In the genomic region with DNA sequence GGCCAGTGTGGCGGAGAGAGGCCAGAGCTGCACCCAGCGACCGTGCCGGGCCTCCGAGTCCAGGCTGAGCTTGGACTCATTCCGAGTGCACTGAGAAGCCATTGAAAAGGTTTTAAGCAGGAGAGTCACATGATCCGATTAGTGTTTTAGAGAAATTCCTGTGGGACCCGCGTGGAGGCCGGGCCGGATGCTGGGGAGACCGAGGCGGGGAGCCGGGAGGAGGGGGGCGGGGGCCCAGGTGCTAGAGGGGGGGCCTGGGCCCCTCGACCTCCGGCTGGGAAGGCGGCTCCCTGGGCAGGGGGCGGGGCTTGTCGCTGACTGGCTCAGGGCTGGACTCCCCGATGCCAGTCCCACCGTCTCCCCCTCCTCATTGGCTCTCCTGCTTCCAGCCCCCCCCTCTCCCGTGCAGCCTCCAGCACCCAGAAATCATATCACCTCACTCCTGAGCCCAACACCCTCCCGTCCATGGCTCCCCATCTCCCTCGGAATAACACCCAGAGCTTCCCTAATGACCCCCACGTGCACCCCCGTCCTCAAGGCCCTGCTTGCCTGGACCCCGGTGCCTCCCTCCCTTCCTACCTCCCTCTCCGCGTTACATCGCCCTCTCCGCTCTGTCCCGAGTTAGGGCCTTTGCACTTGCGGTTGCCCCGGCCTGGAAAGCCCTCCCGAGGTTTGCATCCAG, we compare ENCODE assay signal across 8 cellular contexts. TPM values are rescaled to one million over a fixed set of nuclear protein-coding genes. Genes with fewer than 3 reads are reported as not detected.
DNase-seq lines count a peak whose midpoint lies in the region; ATAC-seq and TF ChIP-seq lines count a peak whose summit lies in the region.

No MANE protein-coding gene starts in this region.

- H3K4me1 Mint-ChIP-seq in chondrocyte (ENCODE audit: low read depth): peaks cover 37% of the 10 kb centered on the region

- H3K9me3 Mint-ChIP-seq in chondrocyte (ENCODE audit: low read depth): no peaks in the 10 kb centered on the region

- H3K9me3 ChIP-seq in HUES64 (ENCODE audit: insufficient read depth, low read depth, low read length): no peaks in the 10 kb centered on the region

- TF ChIP-seq CTCF in BJ (IDR thresholded peaks at IDR 0.05; ENCODE audit: insufficient read depth, low read depth, low read length): no peak
- no peak for TF ChIP-seq CTCF in chondrocyte (IDR thresholded peaks at IDR 0.05)

- H3K4me3 Mint-ChIP-seq in chondrocyte (ENCODE audit: unreplicated experiment): peak overlapping the region; percentile 74

- H3K4me3 ChIP-seq in BJ (ENCODE audit: low read depth, low read length): peak overlapping the region; percentile 34
- H3K4me3 ChIP-seq in HUES64 (ENCODE audit: low read length): peak overlapping the region; percentile 65

- no peaks in the 10 kb centered on the region for H3K36me3 Mint-ChIP-seq in chondrocyte (ENCODE audit: low read depth)

- DNase-seq in BJ (ENCODE audit: low read depth): no peak
- no peak for DNase-seq in chondrocyte (ENCODE audit: low spot score)
- peak; percentile 67 for DNase-seq in kidney glomerular epithelial cell (lab: John Stamatoyannopoulos, UW)
- peak; percentile 65 to 68 for DNase-seq in stimulated activated CD4-positive, alpha-beta T cell treated with anti-CD3 and anti-CD28 coated beads, Interleukin-2, amount 100 ng/mL, for 24 hours
- DNase-seq in GDM1 (lab: John Stamatoyannopoulos, UW): no peak

- POLR2A ChIA-PET in BJ (lab: Charles Lee): no interaction called here

- WGBS in HUES64: 4% methylated on average over 36 of the region's 36 CpGs

- H3K27me3 ChIP-seq in BJ (ENCODE audit: control insufficient read depth, insufficient read depth, low read length) (no peaks in the 10 kb centered on the region), HUES64 (ENCODE audit: insufficient read depth, low read length) (no peaks in the 10 kb centered on the region)

- ATAC-seq in SK-N-SH treated with all-trans-retinoic acid at 6 μM for 48 hours (peak; percentile 87), HG03457 (IDR thresholded peaks at IDR 0.05; ENCODE audit: unreplicated experiment) (no peak)

- H3K4me1 ChIP-seq in HUES64 (ENCODE audit: insufficient read depth, low read length): peaks cover 8% of the 10 kb centered on the region; the same call in 1 of the 2 replicates

- H3K36me3 ChIP-seq in BJ (ENCODE audit: control insufficient read depth, insufficient read depth, low read length) (no peaks in the 10 kb centered on the region), HUES64 (ENCODE audit: insufficient read depth, low read length) (no peaks in the 10 kb centered on the region)

- H3K27me3 Mint-ChIP-seq in chondrocyte (ENCODE audit: low read depth): no peaks in the 10 kb centered on the region

- CTCF ChIA-PET in BJ (lab: Yijun Ruan, JAX): interaction anchor here (1.0 to 3.4 kb wide), 2 partner anchors 20 to 47 kb away, joined by 3 to 10 read pairs; a partner anchor contains a TSS

- H3K27ac Mint-ChIP-seq in chondrocyte (ENCODE audit: unreplicated experiment): peak overlapping the region; percentile 95

- peak overlapping the region; percentile 65 for H3K9ac ChIP-seq in HUES64 (ENCODE audit: low read depth, low read length)

- peak overlapping the region; percentile 62 for H3K27ac ChIP-seq in HUES64 (ENCODE audit: low read depth, low read length)

TF ChIP-seq in SK-N-SH treated with all-trans-retinoic acid at 6 μM for 48 hours, 23 proteins besides CTCF, POLR2A, EP300 and RAD21 (continues in another document):
- TF ChIP-seq, protein P1, sequence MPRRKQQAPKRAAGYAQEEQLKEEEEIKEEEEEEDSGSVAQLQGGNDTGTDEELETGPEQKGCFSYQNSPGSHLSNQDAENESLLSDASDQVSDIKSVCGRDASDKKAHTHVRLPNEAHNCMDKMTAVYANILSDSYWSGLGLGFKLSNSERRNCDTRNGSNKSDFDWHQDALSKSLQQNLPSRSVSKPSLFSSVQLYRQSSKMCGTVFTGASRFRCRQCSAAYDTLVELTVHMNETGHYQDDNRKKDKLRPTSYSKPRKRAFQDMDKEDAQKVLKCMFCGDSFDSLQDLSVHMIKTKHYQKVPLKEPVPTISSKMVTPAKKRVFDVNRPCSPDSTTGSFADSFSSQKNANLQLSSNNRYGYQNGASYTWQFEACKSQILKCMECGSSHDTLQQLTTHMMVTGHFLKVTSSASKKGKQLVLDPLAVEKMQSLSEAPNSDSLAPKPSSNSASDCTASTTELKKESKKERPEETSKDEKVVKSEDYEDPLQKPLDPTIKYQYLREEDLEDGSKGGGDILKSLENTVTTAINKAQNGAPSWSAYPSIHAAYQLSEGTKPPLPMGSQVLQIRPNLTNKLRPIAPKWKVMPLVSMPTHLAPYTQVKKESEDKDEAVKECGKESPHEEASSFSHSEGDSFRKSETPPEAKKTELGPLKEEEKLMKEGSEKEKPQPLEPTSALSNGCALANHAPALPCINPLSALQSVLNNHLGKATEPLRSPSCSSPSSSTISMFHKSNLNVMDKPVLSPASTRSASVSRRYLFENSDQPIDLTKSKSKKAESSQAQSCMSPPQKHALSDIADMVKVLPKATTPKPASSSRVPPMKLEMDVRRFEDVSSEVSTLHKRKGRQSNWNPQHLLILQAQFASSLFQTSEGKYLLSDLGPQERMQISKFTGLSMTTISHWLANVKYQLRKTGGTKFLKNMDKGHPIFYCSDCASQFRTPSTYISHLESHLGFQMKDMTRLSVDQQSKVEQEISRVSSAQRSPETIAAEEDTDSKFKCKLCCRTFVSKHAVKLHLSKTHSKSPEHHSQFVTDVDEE (CRISPR knock-in tag; IDR thresholded peaks at IDR 0.05): no peak
- TF ChIP-seq BACH2 (CRISPR knock-in tag; IDR thresholded peaks at IDR 0.05; ENCODE audit: borderline replicate concordance): no peak
- TF ChIP-seq ZNF8 (CRISPR knock-in tag; IDR thresholded peaks at IDR 0.05): no peak
- no peak for TF ChIP-seq RARB (CRISPR knock-in tag; IDR thresholded peaks at IDR 0.05)
- TF ChIP-seq, protein P2, sequence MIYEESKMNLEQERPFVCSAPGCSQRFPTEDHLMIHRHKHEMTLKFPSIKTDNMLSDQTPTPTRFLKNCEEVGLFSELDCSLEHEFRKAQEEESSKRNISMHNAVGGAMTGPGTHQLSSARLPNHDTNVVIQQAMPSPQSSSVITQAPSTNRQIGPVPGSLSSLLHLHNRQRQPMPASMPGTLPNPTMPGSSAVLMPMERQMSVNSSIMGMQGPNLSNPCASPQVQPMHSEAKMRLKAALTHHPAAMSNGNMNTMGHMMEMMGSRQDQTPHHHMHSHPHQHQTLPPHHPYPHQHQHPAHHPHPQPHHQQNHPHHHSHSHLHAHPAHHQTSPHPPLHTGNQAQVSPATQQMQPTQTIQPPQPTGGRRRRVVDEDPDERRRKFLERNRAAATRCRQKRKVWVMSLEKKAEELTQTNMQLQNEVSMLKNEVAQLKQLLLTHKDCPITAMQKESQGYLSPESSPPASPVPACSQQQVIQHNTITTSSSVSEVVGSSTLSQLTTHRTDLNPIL (CRISPR knock-in tag; IDR thresholded peaks at IDR 0.05; ENCODE audit: low read depth): no peak
- no peak for TF ChIP-seq ARNTL (CRISPR knock-in tag; IDR thresholded peaks at IDR 0.05; ENCODE audit: borderline replicate concordance, low read depth)
- TF ChIP-seq, protein P3, sequence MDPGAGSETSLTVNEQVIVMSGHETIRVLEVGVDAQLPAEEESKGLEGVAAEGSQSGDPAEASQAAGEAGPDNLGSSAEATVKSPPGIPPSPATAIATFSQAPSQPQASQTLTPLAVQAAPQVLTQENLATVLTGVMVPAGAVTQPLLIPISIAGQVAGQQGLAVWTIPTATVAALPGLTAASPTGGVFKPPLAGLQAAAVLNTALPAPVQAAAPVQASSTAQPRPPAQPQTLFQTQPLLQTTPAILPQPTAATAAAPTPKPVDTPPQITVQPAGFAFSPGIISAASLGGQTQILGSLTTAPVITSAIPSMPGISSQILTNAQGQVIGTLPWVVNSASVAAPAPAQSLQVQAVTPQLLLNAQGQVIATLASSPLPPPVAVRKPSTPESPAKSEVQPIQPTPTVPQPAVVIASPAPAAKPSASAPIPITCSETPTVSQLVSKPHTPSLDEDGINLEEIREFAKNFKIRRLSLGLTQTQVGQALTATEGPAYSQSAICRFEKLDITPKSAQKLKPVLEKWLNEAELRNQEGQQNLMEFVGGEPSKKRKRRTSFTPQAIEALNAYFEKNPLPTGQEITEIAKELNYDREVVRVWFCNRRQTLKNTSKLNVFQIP (CRISPR knock-in tag; IDR thresholded peaks at IDR 0.05; ENCODE audit: borderline replicate concordance, low read depth): no peak
- TF ChIP-seq, protein P4, sequence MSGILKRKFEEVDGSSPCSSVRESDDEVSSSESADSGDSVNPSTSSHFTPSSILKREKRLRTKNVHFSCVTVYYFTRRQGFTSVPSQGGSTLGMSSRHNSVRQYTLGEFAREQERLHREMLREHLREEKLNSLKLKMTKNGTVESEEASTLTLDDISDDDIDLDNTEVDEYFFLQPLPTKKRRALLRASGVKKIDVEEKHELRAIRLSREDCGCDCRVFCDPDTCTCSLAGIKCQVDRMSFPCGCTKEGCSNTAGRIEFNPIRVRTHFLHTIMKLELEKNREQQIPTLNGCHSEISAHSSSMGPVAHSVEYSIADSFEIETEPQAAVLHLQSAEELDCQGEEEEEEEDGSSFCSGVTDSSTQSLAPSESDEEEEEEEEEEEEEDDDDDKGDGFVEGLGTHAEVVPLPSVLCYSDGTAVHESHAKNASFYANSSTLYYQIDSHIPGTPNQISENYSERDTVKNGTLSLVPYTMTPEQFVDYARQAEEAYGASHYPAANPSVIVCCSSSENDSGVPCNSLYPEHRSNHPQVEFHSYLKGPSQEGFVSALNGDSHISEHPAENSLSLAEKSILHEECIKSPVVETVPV (CRISPR knock-in tag; IDR thresholded peaks at IDR 0.05): no peak
- TF ChIP-seq PPARA (CRISPR knock-in tag; IDR thresholded peaks at IDR 0.05; ENCODE audit: borderline replicate concordance): no peak

RNA-seq across cellular contexts. Expression of a gene that starts 5.2 kb away (rescaled TPM):
- polyA plus RNA-seq in BJ (2011; rRNA removed): 2.6 and 3.8 TPM in 2 replicates
- 4.2 and 10.1 TPM in 2 replicates for polyA minus RNA-seq in BJ (2011; rRNA and poly(A)+ RNA removed)
- 13.6 TPM for polyA plus RNA-seq in HUES64 (2013, experiment 1 of 2)
- 15.6 TPM for polyA plus RNA-seq in HUES64 (2013, experiment 2 of 2)
- total RNA-seq in chondrocyte: 15.7 to 23.6 TPM (median 23.1 TPM) in 3 replicates

RNA-seq across cellular contexts. Expression of a gene that starts 13.5 kb away (rescaled TPM):
- polyA plus RNA-seq in BJ (2011; rRNA removed): 3.7 and 4.0 TPM in 2 replicates
- 2.3 and 2.5 TPM in 2 replicates for polyA minus RNA-seq in BJ (2011; rRNA and poly(A)+ RNA removed)
- polyA plus RNA-seq in HUES64 (2013, experiment 1 of 2): 14.2 TPM
- polyA plus RNA-seq in HUES64 (2013, experiment 2 of 2): 15.8 TPM
- total RNA-seq in chondrocyte: 11.3 to 14.7 TPM (median 14.4 TPM) in 3 replicates

RNA-seq across cellular contexts. Expression of a gene that starts 14.3 kb away (rescaled TPM):
- 7.8 TPM in 2 replicates for polyA plus RNA-seq in BJ (2011; rRNA removed)
- polyA minus RNA-seq in BJ (2011; rRNA and poly(A)+ RNA removed): 2.3 and 2.7 TPM in 2 replicates
- polyA plus RNA-seq in HUES64 (2013, experiment 1 of 2): 2.6 TPM
- polyA plus RNA-seq in HUES64 (2013, experiment 2 of 2): 4.1 TPM
- total RNA-seq in chondrocyte: 10.1 to 11.0 TPM (median 10.8 TPM) in 3 replicates

RNA-seq across cellular contexts. Expression of a gene that starts 19.6 kb away (rescaled TPM):
- 1.2 and 1.4 TPM in 2 replicates for polyA plus RNA-seq in BJ (2011; rRNA removed)
- 1.3 and 1.6 TPM in 2 replicates for polyA minus RNA-seq in BJ (2011; rRNA and poly(A)+ RNA removed)
- polyA plus RNA-seq in HUES64 (2013, experiment 1 of 2): 8.5 TPM
- polyA plus RNA-seq in HUES64 (2013, experiment 2 of 2): 11.0 TPM
- total RNA-seq in chondrocyte: 16.1 to 18.1 TPM (median 16.4 TPM) in 3 replicates

RNA-seq across cellular contexts. Expression of a gene that starts 38.6 kb away (rescaled TPM):
- 2.9 and 4.5 TPM in 2 replicates for polyA plus RNA-seq in BJ (2011; rRNA removed)
- polyA minus RNA-seq in BJ (2011; rRNA and poly(A)+ RNA removed): 2.9 and 4.0 TPM in 2 replicates
- 7.1 TPM for polyA plus RNA-seq in HUES64 (2013, experiment 1 of 2)
- 10.1 TPM for polyA plus RNA-seq in HUES64 (2013, experiment 2 of 2)
- 6.1 to 7.9 TPM (median 6.4 TPM) in 3 replicates for total RNA-seq in chondrocyte

Comparison
In these comparisons a context has a peak if more than half of its experiments do, and no peak if none do; other contexts are left out.
1. DNase-seq: peak in kidney glomerular epithelial cell (single experiment) and stimulated activated CD4-positive, alpha-beta T cell treated with anti-CD3 and anti-CD28 coated beads, Interleukin-2, amount 100 ng/mL, for 24 hours (2 of 2); none in BJ (single experiment), chondrocyte (single experiment) and GDM1 (single experiment).